1 cellular context compared by ENCODE assay signal in genomic region chr19:34838753-34839431, GRCh38.
TF ChIP-seq lines count a peak whose summit lies in the region.

No MANE protein-coding gene starts in this region.

TF ChIP-seq in HepG2, 621 proteins besides CTCF, POLR2A, EP300 and RAD21 (continued from another document and continues in another):
- TF ChIP-seq AHDC1 (CRISPR knock-in tag; IDR thresholded peaks at IDR 0.05; ENCODE audit: borderline replicate concordance) (no peak), ZFP1 (CRISPR knock-in tag; IDR thresholded peaks at IDR 0.05) (no peak), ZSCAN30 (CRISPR knock-in tag; IDR thresholded peaks at IDR 0.05) (no peak), AHR (CRISPR knock-in tag; IDR thresholded peaks at IDR 0.05) (no peak), THRA (CRISPR knock-in tag; IDR thresholded peaks at IDR 0.05; ENCODE audit: borderline replicate concordance) (peak; percentile 79; the same call in 1 of the 2 replicates), SIN3A (IDR thresholded peaks at IDR 0.05; ENCODE audit: borderline replicate concordance, low read depth, low read length) (no peak), ZNF12 (CRISPR knock-in tag; IDR thresholded peaks at IDR 0.05) (no peak), ZNF572 (CRISPR knock-in tag; IDR thresholded peaks at IDR 0.05) (no peak), ZNF589 (CRISPR knock-in tag; conservative IDR thresholded peaks at IDR 0.05) (no peak), KMT2A (CRISPR knock-in tag; IDR thresholded peaks at IDR 0.05) (no peak), HNF4G (IDR thresholded peaks at IDR 0.05; ENCODE audit: borderline replicate concordance, low read depth, low read length) (peak; percentile 73), HNF4G (CRISPR knock-in tag; IDR thresholded peaks at IDR 0.05; ENCODE audit: borderline replicate concordance, low read depth) (peak; percentile 90), ZBTB44 (CRISPR knock-in tag; IDR thresholded peaks at IDR 0.05) (no peak), PITX1 (CRISPR knock-in tag; IDR thresholded peaks at IDR 0.05) (0 out of 2 replicates have a peak, but pooled peaks have one; percentile 37), FOXP4 (CRISPR knock-in tag; IDR thresholded peaks at IDR 0.05) (no peak; the same call in 1 of the 2 replicates), CAMTA2 (CRISPR knock-in tag; IDR thresholded peaks at IDR 0.05; ENCODE audit: borderline replicate concordance) (no peak), KAT7 (CRISPR knock-in tag; IDR thresholded peaks at IDR 0.05; ENCODE audit: borderline replicate concordance) (no peak), ZNF615 (CRISPR knock-in tag; IDR thresholded peaks at IDR 0.05; ENCODE audit: borderline replicate concordance) (no peak), ZC3H13 (CRISPR knock-in tag; IDR thresholded peaks at IDR 0.05) (no peak), KDM4B (CRISPR knock-in tag; IDR thresholded peaks at IDR 0.05) (no peak), KDM2A (CRISPR knock-in tag; IDR thresholded peaks at IDR 0.05; ENCODE audit: borderline replicate concordance, low read depth) (peak; percentile 54; the same call in 1 of the 2 replicates), PAXIP1 (CRISPR knock-in tag; conservative IDR thresholded peaks at IDR 0.05) (peak; percentile 40; the same call in 1 of the 2 replicates), RNF2 (conservative IDR thresholded peaks at IDR 0.05; ENCODE audit: low read depth) (0 out of 2 replicates have a peak, but pooled peaks have one; percentile 38), HMGXB3 (CRISPR knock-in tag; IDR thresholded peaks at IDR 0.05; ENCODE audit: borderline replicate concordance) (no peak), STAT6 (CRISPR knock-in tag; IDR thresholded peaks at IDR 0.05; ENCODE audit: borderline replicate concordance) (no peak), ZC3H4 (CRISPR knock-in tag; IDR thresholded peaks at IDR 0.05; ENCODE audit: borderline replicate concordance) (no peak), ZFY (CRISPR knock-in tag; IDR thresholded peaks at IDR 0.05) (peak; percentile 45; the same call in 1 of the 2 replicates), HNRNPH1 (optimal IDR thresholded peaks at IDR 0.05; ENCODE audit: low read depth, low read length) (no peak), ZNF567 (CRISPR knock-in tag; IDR thresholded peaks at IDR 0.05; ENCODE audit: borderline replicate concordance) (no peak), ZNF574 (CRISPR knock-in tag; IDR thresholded peaks at IDR 0.05) (0 out of 2 replicates have a peak, but pooled peaks have one; percentile 20), MXD4 (CRISPR knock-in tag; IDR thresholded peaks at IDR 0.05) (no peak)
